Comparison of ENCODE assay signal across 1 cellular context in genomic region chr10:69802424-69803161, GRCh38.
TF ChIP-seq lines count a peak whose summit lies in the region.

No MANE protein-coding gene starts in this region.

TF ChIP-seq in H1, 55 proteins besides CTCF, POLR2A, EP300 and RAD21 (continued from another document):
- TF ChIP-seq CHD7 (IDR thresholded peaks at IDR 0.05; ENCODE audit: insufficient replicate concordance, low read length): no peak
